27 cellular contexts compared by ENCODE assay signal in genomic region chr9:118954822-118955221, GRCh38.
"Had no signal": no experiment of that assay in that cellular context is flagged by ENCODE, and none has a peak within 500 bp of the region (broad histone marks: within the 10 kb centered on the region; RNA-seq: fewer than 3 reads in every experiment).

No MANE protein-coding gene starts in this region.

- H3K36me3 Mint-ChIP-seq: activated CD4-positive, alpha-beta memory T cell treated with anti-CD3 and anti-CD28 coated beads for 36 hours; activated CD8-positive, alpha-beta memory T cell treated with anti-CD3 and anti-CD28 coated beads, Interleukin-2, amount 10 ng/mL, durations not matched to agents 7 days and 5 days; activated naive CD4-positive, alpha-beta T cell treated with anti-CD3 and anti-CD28 coated beads, Interleukin-2, amount 10 ng/mL, durations not matched to agents 7 days and 5 days; activated naive CD8-positive, alpha-beta T cell had no signal

- H3K9me3 Mint-ChIP-seq: activated CD4-positive, alpha-beta T cell treated with anti-CD3 and anti-CD28 coated beads, Interleukin-2, amount 10 ng/mL, durations not matched to agents 24 days and 14 days; activated T-helper 1 cell treated with anti-CD3 and anti-CD28 coated beads, Interleukin-12 subunit alpha, Interleukin-12 subunit beta, Interleukin-2, Interleukin-4 antibody, amounts not matched to agents 30 ng/mL and 10 ng/mL and 1 ng/mL, durations not matched to agents 14 hours and 24 hours and 36 hours had no signal

- H3K27ac Mint-ChIP-seq: activated CD4-positive, alpha-beta memory T cell treated with anti-CD3 and anti-CD28 coated beads for 36 hours; activated CD4-positive, alpha-beta T cell treated with anti-CD3 and anti-CD28 coated beads for 36 hours; activated CD4-positive, alpha-beta T cell treated with anti-CD3 and anti-CD28 coated beads, Interleukin-2, amount 10 ng/mL, durations not matched to agents 24 days and 14 days; activated CD8-positive, alpha-beta memory T cell treated with anti-CD3 and anti-CD28 coated beads, Interleukin-2, amount 10 ng/mL, durations not matched to agents 7 days and 5 days; activated CD8-positive, alpha-beta T cell treated with anti-CD3 and anti-CD28 coated beads, Interleukin-2, amount 10 ng/mL, durations not matched to agents 7 days and 5 days; activated naive CD4-positive, alpha-beta T cell treated with anti-CD3 and anti-CD28 coated beads, Interleukin-2, amount 10 ng/mL, durations not matched to agents 7 days and 5 days; activated naive CD8-positive, alpha-beta T cell; activated T-helper 1 cell treated with anti-CD3 and anti-CD28 coated beads, Interleukin-12 subunit alpha, Interleukin-12 subunit beta, Interleukin-2, Interleukin-4 antibody, amounts not matched to agents 30 ng/mL and 10 ng/mL and 1 ng/mL, durations not matched to agents 14 hours and 24 hours and 36 hours; activated T-helper 2 cell treated with anti-CD3 and anti-CD28 coated beads, Interferon-gamma antibody, Interleukin-2, Interleukin-4, amounts not matched to agents 10 μg/mL and 5 μg/mL and 100 μg/mL, durations not matched to agents 14 hours and 24 hours and 36 hours; effector memory CD8-positive, alpha-beta T cell had no signal

- DNase-seq: activated CD4-positive, alpha-beta memory T cell treated with anti-CD3 and anti-CD28 coated beads for 36 hours; activated CD4-positive, alpha-beta T cell treated with anti-CD3 and anti-CD28 coated beads for 36 hours; activated CD4-positive, alpha-beta T cell treated with anti-CD3 and anti-CD28 coated beads, Interleukin-2, amount 10 ng/mL, durations not matched to agents 24 days and 14 days; activated CD4-positive, CD25-positive, alpha-beta regulatory T cell; activated CD4-positive, CD25-positive, alpha-beta regulatory T cell treated with anti-CD3 and anti-CD28 coated beads, Interleukin-2, amount 50 U/mL, for 72 hours; activated CD8-positive, alpha-beta memory T cell treated with anti-CD3 and anti-CD28 coated beads, Interleukin-2, amount 10 ng/mL, durations not matched to agents 7 days and 5 days; activated CD8-positive, alpha-beta memory T cell treated with anti-CD3 and anti-CD28 coated beads, Interleukin-2, amount 50 U/mL, for 4 hours; activated CD8-positive, alpha-beta T cell treated with anti-CD3 and anti-CD28 coated beads, Interleukin-2, amount 10 ng/mL, durations not matched to agents 7 days and 5 days; activated effector memory CD4-positive, alpha-beta T cell treated with anti-CD3 and anti-CD28 coated beads, Interleukin-2, amount 50 U/mL, for 16 hours; activated naive CD4-positive, alpha-beta T cell; activated naive CD4-positive, alpha-beta T cell treated with anti-CD3 and anti-CD28 coated beads, Interleukin-2, amount 10 ng/mL, durations not matched to agents 7 days and 5 days; activated T-cell treated with anti-CD3 and anti-CD28 coated beads, Interleukin-2, amount 50 U/mL, for 1 hour; activated T-cell treated with anti-CD3 and anti-CD28 coated beads, Interleukin-2, amount 50 U/mL, for 48 hours; amniotic stem cell; anterior cingulate cortex; brain microvascular endothelial cell; cortex of kidney; dermis blood vessel endothelial cell; effector CD4-positive, alpha-beta T cell; effector memory CD8-positive, alpha-beta T cell; erythroblast; foreskin melanocyte; heart right ventricle had no signal

- ATAC-seq: activated CD4-positive, alpha-beta T cell treated with anti-CD3 and anti-CD28 coated beads for 36 hours; activated CD8-positive, alpha-beta memory T cell treated with anti-CD3 and anti-CD28 coated beads, Interleukin-2, amount 10 ng/mL, durations not matched to agents 7 days and 5 days; activated CD8-positive, alpha-beta T cell treated with anti-CD3 and anti-CD28 coated beads, Interleukin-2, amount 10 ng/mL, durations not matched to agents 7 days and 5 days; effector memory CD8-positive, alpha-beta T cell; gastroesophageal sphincter; heart right ventricle had no signal
